8 cellular contexts compared by ENCODE assay signal in the genomic region with DNA sequence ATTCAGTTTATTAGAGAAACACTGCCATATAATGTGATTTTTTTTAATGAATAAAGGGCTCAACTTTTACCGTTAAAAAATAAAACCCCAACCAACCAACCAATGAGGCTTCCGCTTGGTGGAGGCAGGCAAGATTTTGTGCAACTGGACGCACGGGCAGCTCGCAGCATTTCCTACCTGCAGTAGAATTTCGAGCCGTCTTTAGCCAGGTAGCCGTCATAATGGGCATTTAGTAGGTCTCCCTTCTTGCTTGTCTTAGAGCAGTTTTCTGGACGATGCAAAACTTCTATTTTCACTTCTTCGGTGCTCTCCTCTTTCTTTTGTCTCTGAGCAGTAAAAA. TPM values are rescaled to one million over a fixed set of nuclear protein-coding genes. Genes with fewer than 3 reads are reported as not detected.
DNase-seq lines count a peak whose midpoint lies in the region; ATAC-seq and TF ChIP-seq lines count a peak whose summit lies in the region.

No MANE protein-coding gene starts in this region.

- intact Hi-C loops in dorsolateral prefrontal cortex (cut with DNase I), result loop anchor here in 1 of 2 donors (1.0 to 10.0 kb wide), 2 partner anchors 27 to 283 kb away; partner anchors contain the start of genes OSBPL6, PJVK and PRKRA

- no peaks in the 10 kb centered on the region for H3K36me3 Mint-ChIP-seq in naive thymus-derived CD8-positive, alpha-beta T cell

- peaks cover 23 to 44% (median 40%) of the 10 kb centered on the region in 4 donors for H3K4me1 Mint-ChIP-seq in naive thymus-derived CD8-positive, alpha-beta T cell

- DNase-seq in AG04449 (ENCODE audit: low read depth, low spot score) (no peak), NCI-H748 (lab: John Stamatoyannopoulos, UW; ENCODE audit: unreplicated experiment) (peak; percentile 67), dorsolateral prefrontal cortex (no peak), KBM-7 (no peak), NCI-H1048 (lab: John Stamatoyannopoulos, UW) (no peak)
- DNase-seq in naive thymus-derived CD8-positive, alpha-beta T cell, result no peak

- H3K4me3 ChIP-seq in AG04449 (ENCODE audit: low read depth, low read length), result peak overlapping the region; percentile 76
- peak overlapping the region; percentile 64 for H3K4me3 ChIP-seq in GM12875 (ENCODE audit: low read depth, low read length)
- H3K4me3 ChIP-seq in dorsolateral prefrontal cortex, result peak overlapping the region; percentile 51 to 94 (median 78)

- H3K27ac ChIP-seq in dorsolateral prefrontal cortex, result peak overlapping the region; percentile 61 to 100 (median 98)

- POLR2A ChIA-PET in AG04449 (lab: Yijun Ruan, JAX), result no interaction called here
- POLR2A ChIA-PET in naive thymus-derived CD8-positive, alpha-beta T cell (lab: Charles Lee), result interaction anchor here (1.5 kb wide), 1 partner anchor 28 kb away, joined by 6 read pairs; the partner anchor contains the start of genes PJVK and PRKRA

- H3K4me3 Mint-ChIP-seq in naive thymus-derived CD8-positive, alpha-beta T cell, result peak overlapping the region; percentile 92 to 99 (median 98)

- no peak for TF ChIP-seq CTCF in AG04449 (IDR thresholded peaks at IDR 0.05; ENCODE audit: insufficient read depth, low read length, missing control alignments)
- TF ChIP-seq CTCF in GM12875 (IDR thresholded peaks at IDR 0.05; ENCODE audit: borderline replicate concordance, insufficient read depth, low read depth, low read length), result no peak
- peak in 1 of 56 donors; percentile 11 for TF ChIP-seq CTCF in dorsolateral prefrontal cortex (IDR thresholded peaks at IDR 0.05 in 54 of 56, conservative IDR thresholded peaks at IDR 0.05 in 2 of 56; ENCODE audit: low read depth in 1 of 56, partially characterized antibody in 56 of 56)

- peak overlapping the region; percentile 96 to 99 (median 98) for H3K27ac Mint-ChIP-seq in naive thymus-derived CD8-positive, alpha-beta T cell

- H3K9me3 Mint-ChIP-seq in naive thymus-derived CD8-positive, alpha-beta T cell, result no peaks in the 10 kb centered on the region

- no peak for ATAC-seq in naive thymus-derived CD8-positive, alpha-beta T cell
- ATAC-seq in GM19397 (IDR thresholded peaks at IDR 0.05; ENCODE audit: unreplicated experiment), result no peak

- no peaks in the 10 kb centered on the region for H3K27me3 ChIP-seq in dorsolateral prefrontal cortex

- H3K27me3 Mint-ChIP-seq in naive thymus-derived CD8-positive, alpha-beta T cell, result no peaks in the 10 kb centered on the region

- in situ Hi-C loops in KBM-7 (cut with MboI; ENCODE audit: low pct_unique_long_range_greater_than_20kb, low sequenced_read_pairs), result no loop called here

- CTCF ChIA-PET in AG04449 (lab: Yijun Ruan, JAX), result no interaction called here

RNA-seq across cellular contexts. Expression of gene FKBP7, which starts 0.3 kb away (rescaled TPM):
- total RNA-seq in dorsolateral prefrontal cortex, result 1 to 10 TPM in 116 of 120 experiments, under 1 TPM in 4; 0.76 to 7.8 (median 3.0) TPM
- total RNA-seq in naive thymus-derived CD8-positive, alpha-beta T cell, result 1 to 10 TPM; 1.5 to 2.4 TPM
- 1 to 10 TPM; 2.9 to 7.0 (median 3.9) TPM for polyA plus RNA-seq in naive thymus-derived CD8-positive, alpha-beta T cell

RNA-seq across cellular contexts. Expression of gene PLEKHA3, which starts 2.2 kb away (rescaled TPM):
- 10 to 100 TPM; 23.8 to 61.8 (median 37.5) TPM for total RNA-seq in dorsolateral prefrontal cortex
- total RNA-seq in naive thymus-derived CD8-positive, alpha-beta T cell, result 10 to 100 TPM; 39.5 to 40.6 TPM
- 10 to 100 TPM; 18.4 to 24.6 (median 24.4) TPM for polyA plus RNA-seq in naive thymus-derived CD8-positive, alpha-beta T cell

RNA-seq across cellular contexts. Expression of gene PJVK, which starts 26.9 kb away (rescaled TPM):
- 10 to 100 TPM in 20 of 120 experiments, 1 to 10 TPM in 100; 3.6 to 14.0 (median 7.5) TPM for total RNA-seq in dorsolateral prefrontal cortex
- total RNA-seq in naive thymus-derived CD8-positive, alpha-beta T cell, result 1 to 10 TPM; 4.2 to 4.5 TPM
- polyA plus RNA-seq in naive thymus-derived CD8-positive, alpha-beta T cell, result 1 to 10 TPM in 1 of 3 donors, under 1 TPM in 2; 0.38 to 1.6 (median 0.44) TPM

RNA-seq across cellular contexts. Expression of gene PRKRA, which starts 27.1 kb away (rescaled TPM):
- 10 to 100 TPM; 39.3 to 68.9 (median 53.3) TPM for total RNA-seq in dorsolateral prefrontal cortex
- total RNA-seq in naive thymus-derived CD8-positive, alpha-beta T cell, result 10 to 100 TPM; 66.1 to 74.8 TPM
- 10 to 100 TPM; 57.4 to 66.5 (median 61.6) TPM for polyA plus RNA-seq in naive thymus-derived CD8-positive, alpha-beta T cell
